Comparison of ENCODE assay signal across 1 cellular context in genomic region chr9:98383758-98384157, GRCh38.
TF ChIP-seq lines count a peak whose summit lies in the region.

No MANE protein-coding gene starts in this region.

TF ChIP-seq in H1, 55 proteins besides CTCF, POLR2A, EP300 and RAD21:
- no peak for TF ChIP-seq TCF12 (IDR thresholded peaks at IDR 0.05; ENCODE audit: low read depth, low read length)
- TF ChIP-seq TBP (IDR thresholded peaks at IDR 0.05; ENCODE audit: low read depth, low read length), result no peak
- no peak for TF ChIP-seq ASH2L (IDR thresholded peaks at IDR 0.05; ENCODE audit: low read length)
- TF ChIP-seq PHF8 (conservative IDR thresholded peaks at IDR 0.05; ENCODE audit: low read depth, low read length), result no peak
- TF ChIP-seq KDM1A (IDR thresholded peaks at IDR 0.05; ENCODE audit: borderline replicate concordance, low read length), result no peak
- TF ChIP-seq KDM5A (IDR thresholded peaks at IDR 0.05; ENCODE audit: low read length), result no peak
- TF ChIP-seq ZNF274 (IDR thresholded peaks at IDR 0.05; ENCODE audit: borderline replicate concordance, extremely low read depth, low read length), result no peak
- TF ChIP-seq TEAD4 (IDR thresholded peaks at IDR 0.05; ENCODE audit: low read depth, low read length), result no peak
- TF ChIP-seq TAF1 (IDR thresholded peaks at IDR 0.05; ENCODE audit: low read depth, low read length), result no peak
- no peak for TF ChIP-seq BACH1 (IDR thresholded peaks at IDR 0.05; ENCODE audit: low read length)
- no peak for TF ChIP-seq NRF1 (IDR thresholded peaks at IDR 0.05; ENCODE audit: low read depth, low read length)
- no peak for TF ChIP-seq ATF3 (IDR thresholded peaks at IDR 0.05; ENCODE audit: insufficient read depth, low read depth, low read length)
- no peak for TF ChIP-seq CHD2 (IDR thresholded peaks at IDR 0.05; ENCODE audit: low read length)
TF ChIP-seq in H1: peak in this region for 0.
